Comparison of ENCODE assay signal across 15 cellular contexts in the genomic region with DNA sequence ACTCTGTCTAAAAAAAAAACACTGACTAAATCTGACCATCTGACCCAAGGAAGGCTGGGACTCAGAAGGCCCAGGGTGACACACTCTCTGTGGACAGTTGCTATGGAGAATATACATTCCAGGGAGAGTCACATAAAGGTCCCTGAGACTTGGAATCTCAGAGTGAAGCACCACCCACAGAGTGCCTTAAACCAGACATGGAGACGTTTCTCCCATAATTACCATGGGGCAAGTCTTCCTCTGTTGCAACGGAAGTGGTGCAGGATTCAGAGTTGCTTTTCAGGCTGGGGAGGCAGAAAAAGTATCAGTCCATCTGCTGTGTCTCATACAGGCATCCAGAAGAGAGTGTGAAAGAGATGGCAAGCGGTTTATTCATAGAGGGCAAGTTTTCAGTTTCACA. TPM values are rescaled to one million over a fixed set of nuclear protein-coding genes. Genes with fewer than 3 reads are reported as not detected.
DNase-seq lines count a peak whose midpoint lies in the region; ATAC-seq, FAIRE-seq and TF ChIP-seq lines count a peak whose summit lies in the region.
"Had no signal": no experiment of that assay in that cellular context is flagged by ENCODE, and none has a peak within 500 bp of the region (broad histone marks: within the 10 kb centered on the region; RNA-seq: fewer than 3 reads in every experiment).

No MANE protein-coding gene starts in this region.

- H4K20me1 ChIP-seq in astrocyte (ENCODE audit: insufficient read depth, low read length): no peaks in the 10 kb centered on the region

- peak overlapping the region; percentile 93 for H3K27ac Mint-ChIP-seq in astrocyte (ENCODE audit: unreplicated experiment)

- no peaks in the 10 kb centered on the region for H3K36me3 Mint-ChIP-seq in astrocyte (ENCODE audit: low read depth, unreplicated experiment)

- no peaks in the 10 kb centered on the region for H3K36me3 ChIP-seq in astrocyte (ENCODE audit: insufficient read depth, low read length)
- no peaks in the 10 kb centered on the region for H3K36me3 ChIP-seq in parathyroid adenoma (ENCODE audit: control insufficient read depth, insufficient read depth, low read length)
- H3K36me3 ChIP-seq: gastroesophageal sphincter, right atrium auricular region had no signal

- H3K4me3 ChIP-seq in GM12865 (ENCODE audit: low read depth, low read length): no peak overlapping the region
- H3K4me3 ChIP-seq in astrocyte (ENCODE audit: insufficient read depth, low read depth, low read length): no peak overlapping the region
- no peak overlapping the region for H3K4me3 ChIP-seq in parathyroid adenoma (ENCODE audit: low read depth, low read length)
- H3K4me3 ChIP-seq: gastroesophageal sphincter, right atrium auricular region had no signal

- H3K27me3 Mint-ChIP-seq in astrocyte (ENCODE audit: low read depth, unreplicated experiment): peaks cover 2% of the 10 kb centered on the region

- H2AFZ ChIP-seq in astrocyte (ENCODE audit: low read depth, low read length): peak overlapping the region; percentile 71
- H2AFZ ChIP-seq in parathyroid adenoma: peak overlapping the region; percentile 13

- ATAC-seq in HG03354 (IDR thresholded peaks at IDR 0.05; ENCODE audit: poor library complexity, severe bottlenecking, unreplicated experiment): peak; percentile 27
- ATAC-seq: gastroesophageal sphincter had no signal

- no peak for FAIRE-seq in astrocyte (lab: Jason Lieb, UNC)
- FAIRE-seq: HTR-8/SVneo had no signal

- peak overlapping the region; percentile 70 for H3K9ac ChIP-seq in astrocyte (ENCODE audit: low read length)
- no peak overlapping the region for H3K9ac ChIP-seq in parathyroid adenoma

- DNase-seq in GM12865 (ENCODE audit: low read depth) (peak; percentile 25), astrocyte (ENCODE audit: low read depth) (peak; percentile 58), NCI-H2107 treated with DMSO at 0.1 percent for 48 hours (lab: John Stamatoyannopoulos, UW; ENCODE audit: unreplicated experiment) (no peak), NCI-H226 (no peak), caudate nucleus (lab: John Stamatoyannopoulos, UW) (no peak)
- DNase-seq in activated CD8-positive, alpha-beta memory T cell treated with anti-CD3 and anti-CD28 coated beads, Interleukin-2, amount 50 U/mL, for 48 hours: no peak
- DNase-seq: activated T-cell treated with anti-CD3 and anti-CD28 coated beads, Interleukin-2, amount 50 U/mL, for 48 hours; NCI-H187 had no signal

- H3K9me3 Mint-ChIP-seq in astrocyte (ENCODE audit: unreplicated experiment): no peaks in the 10 kb centered on the region
- H3K9me3 Mint-ChIP-seq: central memory CD8-positive, alpha-beta T cell had no signal

- H3K4me2 ChIP-seq in astrocyte (ENCODE audit: low read length) (peak overlapping the region; percentile 76), parathyroid adenoma (ENCODE audit: low read length) (no peak overlapping the region)

- H3K4me1 ChIP-seq in astrocyte (ENCODE audit: insufficient read depth, low read length): peaks cover 19% of the 10 kb centered on the region
- H3K4me1 ChIP-seq in parathyroid adenoma: no peaks in the 10 kb centered on the region
- H3K4me1 ChIP-seq: gastroesophageal sphincter had no signal

- no peaks in the 10 kb centered on the region for H3K9me3 ChIP-seq in astrocyte (ENCODE audit: insufficient read depth, low read depth, low read length)
- no peaks in the 10 kb centered on the region for H3K9me3 ChIP-seq in parathyroid adenoma (ENCODE audit: control insufficient read depth, low read length)
- H3K9me3 ChIP-seq: gastroesophageal sphincter, right atrium auricular region had no signal

- peak overlapping the region; percentile 86 for H3K27ac ChIP-seq in astrocyte (ENCODE audit: low read depth, low read length)
- no peak overlapping the region for H3K27ac ChIP-seq in parathyroid adenoma
- no peak overlapping the region for H3K27ac ChIP-seq in caudate nucleus (ENCODE audit: low read depth, low read length)
- H3K27ac ChIP-seq: gastroesophageal sphincter, VCaP had no signal

- no peaks in the 10 kb centered on the region for H3K27me3 ChIP-seq in astrocyte (ENCODE audit: insufficient read depth, low read length)
- H3K27me3 ChIP-seq in parathyroid adenoma (ENCODE audit: control insufficient read depth, insufficient read depth, low read length): no peaks in the 10 kb centered on the region
- H3K27me3 ChIP-seq: gastroesophageal sphincter, right atrium auricular region had no signal

- TF ChIP-seq CTCF in GM12865 (IDR thresholded peaks at IDR 0.05; ENCODE audit: insufficient read depth, low read depth, low read length, missing control alignments): no peak
- no peak for TF ChIP-seq CTCF in astrocyte (IDR thresholded peaks at IDR 0.05; ENCODE audit: insufficient read depth, low read depth, low read length)
- no peak for TF ChIP-seq CTCF in parathyroid adenoma (IDR thresholded peaks at IDR 0.05)

- peaks cover 14% of the 10 kb centered on the region for H3K4me1 Mint-ChIP-seq in astrocyte (ENCODE audit: low read depth, unreplicated experiment)
- H3K4me1 Mint-ChIP-seq: central memory CD8-positive, alpha-beta T cell had no signal

- peak overlapping the region; percentile 51 for H3K4me3 Mint-ChIP-seq in astrocyte (ENCODE audit: unreplicated experiment)
- H3K4me3 Mint-ChIP-seq: central memory CD8-positive, alpha-beta T cell had no signal

- H3K79me2 ChIP-seq in astrocyte (ENCODE audit: insufficient read depth, low read length) (no peaks in the 10 kb centered on the region), parathyroid adenoma (no peaks in the 10 kb centered on the region)

RNA-seq across cellular contexts. Expression of gene SLN, which starts 58.7 kb away (rescaled TPM):
- 4.9 and 8.0 TPM in 2 replicates for total RNA-seq in astrocyte

Comparison
In these comparisons a context has a peak if more than half of its experiments do, and no peak if none do; other contexts are left out.
1. DNase-seq: peak in GM12865 (single experiment) and astrocyte (single experiment); none in NCI-H2107 treated with DMSO at 0.1 percent for 48 hours (single experiment), NCI-H226 (single experiment), caudate nucleus (0 of 61) and activated CD8-positive, alpha-beta memory T cell treated with anti-CD3 and anti-CD28 coated beads, Interleukin-2, amount 50 U/mL, for 48 hours (single experiment).